In the genomic region with DNA sequence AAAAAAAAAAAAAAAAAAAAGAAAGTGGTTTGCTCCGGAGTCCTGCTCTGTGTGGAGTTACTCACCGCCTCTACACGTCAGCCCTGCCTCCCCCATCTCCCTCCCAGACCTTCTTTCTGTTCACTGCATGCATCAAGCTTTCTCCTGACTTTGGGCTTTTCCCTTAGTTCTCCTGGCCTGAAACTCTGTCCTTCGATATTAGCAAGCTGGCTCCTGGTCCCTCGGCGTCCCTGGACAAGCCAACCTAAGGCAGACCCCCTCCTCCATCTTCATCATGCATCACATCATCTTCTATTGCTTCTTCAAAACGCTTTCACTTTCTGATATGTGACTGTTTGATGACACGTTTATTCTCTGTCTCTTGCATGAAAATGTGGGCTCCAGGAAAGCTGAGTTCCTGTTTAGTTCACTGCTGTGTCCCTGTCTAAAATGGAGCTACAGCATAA, we compare ENCODE assay signal across 8 cellular contexts. TPM values are rescaled to one million over a fixed set of nuclear protein-coding genes. Genes with fewer than 3 reads are reported as not detected.
DNase-seq lines count a peak whose midpoint lies in the region; ATAC-seq, FAIRE-seq and TF ChIP-seq lines count a peak whose summit lies in the region.

No MANE protein-coding gene starts in this region.

- H2BK12ac ChIP-seq in trophoblast cell (ENCODE audit: low read length): no peak overlapping the region

- dilution Hi-C loops in IMR-90 (cut with HindIII; ENCODE audit: low sequenced_read_pairs, unreplicated experiment): no loop called here

- H3K4me2 ChIP-seq in IMR-90 (ENCODE audit: low read depth, low read length) (peak overlapping the region; percentile 69), trophoblast cell (ENCODE audit: low read length) (no peak overlapping the region)

- no peak overlapping the region for H2BK15ac ChIP-seq in IMR-90 (ENCODE audit: low read depth, low read length)

- H2BK5ac ChIP-seq in IMR-90 (ENCODE audit: low read depth, low read length, poor library complexity, severe bottlenecking) (no peak overlapping the region), trophoblast cell (ENCODE audit: low read depth, low read length, poor library complexity) (no peak overlapping the region)

- no peaks in the 10 kb centered on the region for H3K79me1 ChIP-seq in IMR-90 (ENCODE audit: low read depth in 1 of 2, low read length in 2 of 2)
- no peaks in the 10 kb centered on the region for H3K79me1 ChIP-seq in trophoblast cell (ENCODE audit: low read length)

- no peak overlapping the region for H2AK5ac ChIP-seq in IMR-90 (ENCODE audit: low read depth, low read length)
- no peak overlapping the region for H2AK5ac ChIP-seq in trophoblast cell (ENCODE audit: low read length)

- intact Hi-C loops in CD14-positive monocyte (cut with micrococcal nuclease): loop anchor here in 1 of 2 donors (5.0 kb wide), 3 partner anchors 39 to 139 kb away; a partner anchor contains a TSS
- intact Hi-C loops in IMR-90 (cut with micrococcal nuclease): no loop called here

- no peak overlapping the region for H4K91ac ChIP-seq in IMR-90 (ENCODE audit: insufficient read depth, low read depth, low read length)
- H4K91ac ChIP-seq in trophoblast cell (ENCODE audit: low read depth, low read length): no peak overlapping the region

- DNase-seq in CD14-positive monocyte (ENCODE audit: low spot score): peak; percentile 65
- DNase-seq in IMR-90: peak; percentile 41
- DNase-seq in activated naive CD8-positive, alpha-beta T cell treated with anti-CD3 and anti-CD28 coated beads, Interleukin-2, amount 50 U/mL, for 24 hours: peak; percentile 35
- peak; percentile 32 for DNase-seq in urothelium cell line (ENCODE audit: low spot score)
- DNase-seq in effector memory CD4-positive, alpha-beta T cell: no peak
- DNase-seq in NCI-H446 treated with DMSO at 0.1 percent for 48 hours (lab: John Stamatoyannopoulos, UW): no peak
- no peak for DNase-seq in trophoblast cell

- no peaks in the 10 kb centered on the region for H3K9me1 ChIP-seq in IMR-90 (ENCODE audit: insufficient read depth, low read length)

- CTCF ChIA-PET in IMR-90 (lab: Yijun Ruan, JAX): interaction anchor here (0.6 to 1.5 kb wide), 3 partner anchors 10 to 15 kb away, joined by 3 to 5 read pairs (median 3); no protein-coding TSS in a partner anchor

- H3K56ac ChIP-seq in IMR-90 (ENCODE audit: extremely low read depth, insufficient read depth, low read length): no peak overlapping the region

- peaks cover 0 to 1% of the 10 kb centered on the region in 2 donors for H3K36me3 Mint-ChIP-seq in CD14-positive monocyte
- no peaks in the 10 kb centered on the region for H3K36me3 Mint-ChIP-seq in activated naive CD8-positive, alpha-beta T cell treated with anti-CD3 and anti-CD28 coated beads, Interleukin-2, amount 50 U/mL, for 24 hours (ENCODE audit: low read depth)

- peak overlapping the region; percentile 81 to 89 for H3K4me3 Mint-ChIP-seq in CD14-positive monocyte
- H3K4me3 Mint-ChIP-seq in activated naive CD8-positive, alpha-beta T cell treated with anti-CD3 and anti-CD28 coated beads, Interleukin-2, amount 50 U/mL, for 24 hours: peak overlapping the region; percentile 67

- TF ChIP-seq CTCF in CD14-positive monocyte (IDR thresholded peaks at IDR 0.05) (no peak), IMR-90 (conservative IDR thresholded peaks at IDR 0.05; ENCODE audit: low read depth, low read length) (no peak)

- H3K36me3 ChIP-seq in IMR-90 (ENCODE audit: control insufficient read depth, insufficient read depth, low read length) (no peaks in the 10 kb centered on the region), trophoblast cell (ENCODE audit: control insufficient read depth in 1 of 2, insufficient read depth in 2 of 2, low read length in 2 of 2) (no peaks in the 10 kb centered on the region)
- H3K36me3 ChIP-seq in effector memory CD4-positive, alpha-beta T cell (ENCODE audit: control insufficient read depth, insufficient read depth, low read length): no peaks in the 10 kb centered on the region

- H2AK9ac ChIP-seq in IMR-90 (replicated peaks; ENCODE audit: low read depth, low read length, poor library complexity): no peak overlapping the region

- no peak overlapping the region for H3K4ac ChIP-seq in IMR-90 (ENCODE audit: low read depth, low read length)
- no peak overlapping the region for H3K4ac ChIP-seq in trophoblast cell (ENCODE audit: low read depth, low read length)

- H3K9me3 ChIP-seq in IMR-90 (ENCODE audit: control insufficient read depth, insufficient read depth, low read length): 0 out of 2 replicates have a peak, but pooled peaks cover 2% of the 10 kb centered on the region
- H3K9me3 ChIP-seq in effector memory CD4-positive, alpha-beta T cell (ENCODE audit: control insufficient read depth, low read length): no peaks in the 10 kb centered on the region
- H3K9me3 ChIP-seq in trophoblast cell (ENCODE audit: insufficient read depth, low read depth, low read length): no peaks in the 10 kb centered on the region

- no peak for FAIRE-seq in urothelium cell line (lab: Jason Lieb, UNC)

- H3K9ac ChIP-seq in IMR-90 (ENCODE audit: low read depth, low read length) (no peak overlapping the region), trophoblast cell (ENCODE audit: low read length) (no peak overlapping the region)

- WGBS in IMR-90 (ENCODE audit: extremely low coverage in 2 of 2, insufficient read length in 1 of 2), 2 experiments: 67% methylated on average over 1 of the region's 8 CpGs; no CpG with 5 or more reads in 1 of the 2 experiments
- no CpG with 5 or more reads among the region's 8 CpGs for WGBS in trophoblast cell (ENCODE audit: extremely low coverage, insufficient coverage, insufficient read length)

- H3K27me3 Mint-ChIP-seq in CD14-positive monocyte (ENCODE audit: low read depth in 3 of 3): peaks cover 0 to 11% (median 3%) of the 10 kb centered on the region in 3 donors
- no peaks in the 10 kb centered on the region for H3K27me3 Mint-ChIP-seq in activated naive CD8-positive, alpha-beta T cell treated with anti-CD3 and anti-CD28 coated beads, Interleukin-2, amount 50 U/mL, for 24 hours

- no peak overlapping the region for H2BK20ac ChIP-seq in IMR-90 (ENCODE audit: low read depth, low read length)

- no peaks in the 10 kb centered on the region for H3K79me2 ChIP-seq in trophoblast cell (ENCODE audit: control insufficient read depth, insufficient read depth, low read length, poor library complexity)

- H3K4me3 ChIP-seq in IMR-90 (ENCODE audit: insufficient read depth, low read depth, low read length): peak overlapping the region; percentile 30; the same call in 1 of the 2 replicates
- no peak overlapping the region for H3K4me3 ChIP-seq in effector memory CD4-positive, alpha-beta T cell (ENCODE audit: insufficient read depth, low read depth, low read length, poor library complexity, severe bottlenecking)
- no peak overlapping the region for H3K4me3 ChIP-seq in trophoblast cell (ENCODE audit: low read depth, low read length)

- H3K4me1 Mint-ChIP-seq in CD14-positive monocyte: peaks cover 24% of the 10 kb centered on the region
- H3K4me1 Mint-ChIP-seq in activated naive CD8-positive, alpha-beta T cell treated with anti-CD3 and anti-CD28 coated beads, Interleukin-2, amount 50 U/mL, for 24 hours: peaks cover 16% of the 10 kb centered on the region

- peaks cover 0 to 2% (median 0%) of the 10 kb centered on the region in 7 donors for H3K9me3 Mint-ChIP-seq in CD14-positive monocyte
- H3K9me3 Mint-ChIP-seq in activated naive CD8-positive, alpha-beta T cell treated with anti-CD3 and anti-CD28 coated beads, Interleukin-2, amount 50 U/mL, for 24 hours: no peaks in the 10 kb centered on the region

- H3K27ac ChIP-seq in IMR-90 (ENCODE audit: insufficient read depth, low read length): no peak overlapping the region
- H3K27ac ChIP-seq in effector memory CD4-positive, alpha-beta T cell (ENCODE audit: insufficient read depth, low read length, poor library complexity, severe bottlenecking): no peak overlapping the region
- no peak overlapping the region for H3K27ac ChIP-seq in trophoblast cell (ENCODE audit: low read depth, low read length)

- POLR2A ChIA-PET in IMR-90 (lab: Charles Lee; ENCODE audit: unreplicated experiment): no interaction called here

- no peak for TF ChIP-seq POLR2A in IMR-90 (IDR thresholded peaks at IDR 0.05; ENCODE audit: low read depth, low read length)

- peak overlapping the region; percentile 94 to 100 (median 98) for H3K27ac Mint-ChIP-seq in CD14-positive monocyte
- peak overlapping the region; percentile 86 for H3K27ac Mint-ChIP-seq in activated naive CD8-positive, alpha-beta T cell treated with anti-CD3 and anti-CD28 coated beads, Interleukin-2, amount 50 U/mL, for 24 hours

- H2AFZ ChIP-seq in IMR-90 (replicated peaks; ENCODE audit: low read length, poor library complexity) (peak overlapping the region; percentile 74), trophoblast cell (ENCODE audit: insufficient read depth, low read length, poor library complexity) (no peak overlapping the region)

- H4K8ac ChIP-seq in IMR-90 (ENCODE audit: low read depth in 2 of 2, low read length in 2 of 2) (no peak overlapping the region), trophoblast cell (ENCODE audit: low read depth, low read length) (no peak overlapping the region)

- ATAC-seq in GM21360 (IDR thresholded peaks at IDR 0.05; ENCODE audit: unreplicated experiment) (peak; percentile 80), IMR-90 (ENCODE audit: low read depth) (peak; percentile 33)
- ATAC-seq in activated naive CD8-positive, alpha-beta T cell treated with anti-CD3 and anti-CD28 coated beads, Interleukin-2, amount 50 U/mL, for 24 hours: peak; percentile 85

- no peak overlapping the region for H4K12ac ChIP-seq in trophoblast cell (ENCODE audit: low read depth, low read length)

- in situ Hi-C loops in IMR-90 (cut with MboI; ENCODE audit: low sequenced_read_pairs): loop anchor here (25.0 kb wide), 1 partner anchor 1954 kb away; no protein-coding TSS in a partner anchor

- H3K14ac ChIP-seq in IMR-90 (replicated peaks; ENCODE audit: low read depth, low read length): no peak overlapping the region
- H3K14ac ChIP-seq in trophoblast cell (ENCODE audit: low read length): no peak overlapping the region

- TF ChIP-seq RAD21 in IMR-90 (IDR thresholded peaks at IDR 0.05; ENCODE audit: low read length): no peak

- H2BK120ac ChIP-seq in IMR-90 (ENCODE audit: low read depth, low read length) (no peak overlapping the region), trophoblast cell (ENCODE audit: insufficient read depth, low read length, poor library complexity) (no peak overlapping the region)

- H4K5ac ChIP-seq in IMR-90 (ENCODE audit: low read depth, low read length): no peak overlapping the region

- no peaks in the 10 kb centered on the region for H4K20me1 ChIP-seq in IMR-90 (ENCODE audit: insufficient read depth, low read length)

- H3K18ac ChIP-seq in IMR-90 (ENCODE audit: low read depth, low read length) (no peak overlapping the region), trophoblast cell (ENCODE audit: low read length) (no peak overlapping the region)

- no TSS peak for BruUV-seq in IMR-90 (replicated peaks; lab: Mats Ljungman, UMichigan)

- H3K23ac ChIP-seq in IMR-90 (ENCODE audit: low read depth, low read length) (no peak overlapping the region), trophoblast cell (ENCODE audit: low read length) (no peak overlapping the region)

- H3K4me1 ChIP-seq in IMR-90 (ENCODE audit: control insufficient read depth, insufficient read depth, low read length) (no peaks in the 10 kb centered on the region), trophoblast cell (ENCODE audit: control insufficient read depth in 1 of 2, insufficient read depth in 2 of 2, low read length in 2 of 2) (no peaks in the 10 kb centered on the region)
- H3K4me1 ChIP-seq in effector memory CD4-positive, alpha-beta T cell (ENCODE audit: control insufficient read depth, insufficient read depth, low read length, poor library complexity, severe bottlenecking): no peaks in the 10 kb centered on the region

- H3K27me3 ChIP-seq in IMR-90 (ENCODE audit: control insufficient read depth, insufficient read depth, low read length): no peaks in the 10 kb centered on the region
- H3K27me3 ChIP-seq in effector memory CD4-positive, alpha-beta T cell (replicated peaks; ENCODE audit: control insufficient read depth, insufficient read depth, low read length, poor library complexity, severe bottlenecking): no peaks in the 10 kb centered on the region
- H3K27me3 ChIP-seq in trophoblast cell (ENCODE audit: insufficient read depth, low read length): no peaks in the 10 kb centered on the region

RNA-seq across cellular contexts. Expression of a gene that starts 40.6 kb away (rescaled TPM):
- polyA plus RNA-seq in CD14-positive monocyte (10 to 100 TPM in 1 of 2 donors, 1 to 10 TPM in 1; 5.4 to 14.8 TPM), IMR-90 (2012; rRNA removed) (14.3 and 15.4 TPM in 2 replicates)
- total RNA-seq in IMR-90 (2012; rRNA removed): 21.4 and 21.9 TPM in 2 replicates
- polyA plus RNA-seq in IMR-90 (2012; cell fraction: cytosol; rRNA removed): 7.8 and 12.7 TPM in 2 replicates
- 15.4 and 31.6 TPM in 2 replicates for polyA plus RNA-seq in IMR-90 (2012; cell fraction: nucleus; rRNA removed; ENCODE audit: low replicate concordance)
- polyA plus RNA-seq in trophoblast cell (2013): 13.3 and 13.4 TPM in 2 replicates

Comparison
In these comparisons a context has a peak if more than half of its experiments do, and no peak if none do; other contexts are left out.
1. DNase-seq: peak in CD14-positive monocyte (single experiment), IMR-90 (single experiment), activated naive CD8-positive, alpha-beta T cell treated with anti-CD3 and anti-CD28 coated beads, Interleukin-2, amount 50 U/mL, for 24 hours (single experiment) and urothelium cell line (single experiment); none in effector memory CD4-positive, alpha-beta T cell (0 of 3), NCI-H446 treated with DMSO at 0.1 percent for 48 hours (single experiment) and trophoblast cell (0 of 2).
2. ATAC-seq: peak in every context shown above with its lines; median percentile 85 in activated naive CD8-positive, alpha-beta T cell treated with anti-CD3 and anti-CD28 coated beads, Interleukin-2, amount 50 U/mL, for 24 hours; 80 in GM21360; 33 in IMR-90.